In the genomic region with DNA sequence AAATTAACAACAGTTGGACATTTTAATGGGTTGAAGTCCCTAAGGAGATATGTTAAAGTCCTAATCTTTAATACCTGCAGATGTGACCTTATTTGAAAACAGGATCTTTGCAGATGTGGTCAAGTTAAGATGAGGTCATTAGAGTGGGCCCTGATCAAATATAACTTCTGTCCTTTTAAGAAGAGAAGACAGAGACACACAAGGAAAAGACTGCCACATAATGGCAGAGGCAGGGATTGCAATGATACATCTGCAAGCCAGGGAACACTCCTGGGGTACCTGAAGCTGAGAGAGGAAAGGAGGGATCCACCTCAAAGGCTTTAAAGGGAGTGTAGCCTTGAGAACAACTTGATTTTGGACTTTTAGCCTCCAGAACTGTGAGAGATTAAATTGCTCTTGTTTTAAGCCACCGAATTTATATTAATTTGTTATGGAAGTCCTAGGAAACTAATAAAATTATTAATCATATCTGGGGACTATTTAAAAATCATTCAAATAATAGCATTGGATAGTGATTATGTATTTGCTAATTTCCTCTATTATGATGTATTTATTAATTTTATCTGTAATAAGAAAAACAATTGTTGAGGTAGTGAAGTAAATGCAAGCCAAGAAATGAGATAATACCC, we compare ENCODE assay signal across 8 cellular contexts.
DNase-seq lines count a peak whose midpoint lies in the region; ATAC-seq and TF ChIP-seq lines count a peak whose summit lies in the region.

No MANE protein-coding gene starts in this region.

- no peaks in the 10 kb centered on the region for H3K36me3 Mint-ChIP-seq in T-helper 17 cell (ENCODE audit: low read depth)

- peak; percentile 19 to 80 (median 64) for TF ChIP-seq CTCF in heart right ventricle (IDR thresholded peaks at IDR 0.05)

- H3K27me3 ChIP-seq in heart right ventricle, result no peaks in the 10 kb centered on the region

- H3K4me3 Mint-ChIP-seq in T-helper 17 cell, result no peak overlapping the region

- no peaks in the 10 kb centered on the region for H3K36me3 ChIP-seq in heart right ventricle

- H3K4me1 ChIP-seq in heart right ventricle, result no peaks in the 10 kb centered on the region

- intact Hi-C loops in heart right ventricle (cut with DNase I) (loop anchor here in 6 of 10 donors (2.0 to 10.0 kb wide), 5 partner anchors 89 to 409 kb away; no protein-coding TSS in a partner anchor), left ventricle myocardium superior (cut with micrococcal nuclease) (no loop called here)

- ATAC-seq in heart right ventricle (no peak), left ventricle myocardium superior (no peak), HG03378 (IDR thresholded peaks at IDR 0.05; ENCODE audit: unreplicated experiment) (peak; percentile 74), T-helper 17 cell (no peak), HG03571 (IDR thresholded peaks at IDR 0.05; ENCODE audit: unreplicated experiment) (no peak)

- H3K27ac Mint-ChIP-seq in T-helper 17 cell, result no peak overlapping the region

- DNase-seq in heart right ventricle (peak in 1 of 2 donors; percentile 17), left ventricle myocardium superior (no peak), SK-MEL-5 (ENCODE audit: low read depth, low spot score) (peak; percentile 72), iris pigment epithelial cell (ENCODE audit: low read depth) (peak; percentile 1), T-helper 17 cell (no peak)
- no peak for DNase-seq in activated CD4-positive, CD25-positive, alpha-beta regulatory T cell (lab: John Stamatoyannopoulos, UW)

- no peak overlapping the region for H3K27ac ChIP-seq in heart right ventricle

- H3K4me1 Mint-ChIP-seq in T-helper 17 cell, result no peaks in the 10 kb centered on the region

- H3K9me3 ChIP-seq in heart right ventricle (no peaks in the 10 kb centered on the region), T-helper 17 cell (ENCODE audit: control insufficient read depth, low read length, poor library complexity, severe bottlenecking) (no peaks in the 10 kb centered on the region)

- H3K27me3 Mint-ChIP-seq in T-helper 17 cell, result no peaks in the 10 kb centered on the region

- in situ Hi-C loops in SK-MEL-5 (cut with HindIII; ENCODE audit: low pct_unique_long_range_greater_than_20kb, low sequenced_read_pairs), result no loop called here

- no peak overlapping the region for H3K4me3 ChIP-seq in heart right ventricle

- 6 to 16% methylated on average over 1 of the region's 1 CpG for WGBS in heart right ventricle, 2 donors

Comparison
In these comparisons a context has a peak if more than half of its experiments do, and no peak if none do; other contexts are left out.
1. DNase-seq: peak in SK-MEL-5 (single experiment) and iris pigment epithelial cell (single experiment); none in left ventricle myocardium superior (single experiment), T-helper 17 cell (0 of 3) and activated CD4-positive, CD25-positive, alpha-beta regulatory T cell (0 of 4).